Comparison of ENCODE assay signal across 8 cellular contexts in the genomic region with DNA sequence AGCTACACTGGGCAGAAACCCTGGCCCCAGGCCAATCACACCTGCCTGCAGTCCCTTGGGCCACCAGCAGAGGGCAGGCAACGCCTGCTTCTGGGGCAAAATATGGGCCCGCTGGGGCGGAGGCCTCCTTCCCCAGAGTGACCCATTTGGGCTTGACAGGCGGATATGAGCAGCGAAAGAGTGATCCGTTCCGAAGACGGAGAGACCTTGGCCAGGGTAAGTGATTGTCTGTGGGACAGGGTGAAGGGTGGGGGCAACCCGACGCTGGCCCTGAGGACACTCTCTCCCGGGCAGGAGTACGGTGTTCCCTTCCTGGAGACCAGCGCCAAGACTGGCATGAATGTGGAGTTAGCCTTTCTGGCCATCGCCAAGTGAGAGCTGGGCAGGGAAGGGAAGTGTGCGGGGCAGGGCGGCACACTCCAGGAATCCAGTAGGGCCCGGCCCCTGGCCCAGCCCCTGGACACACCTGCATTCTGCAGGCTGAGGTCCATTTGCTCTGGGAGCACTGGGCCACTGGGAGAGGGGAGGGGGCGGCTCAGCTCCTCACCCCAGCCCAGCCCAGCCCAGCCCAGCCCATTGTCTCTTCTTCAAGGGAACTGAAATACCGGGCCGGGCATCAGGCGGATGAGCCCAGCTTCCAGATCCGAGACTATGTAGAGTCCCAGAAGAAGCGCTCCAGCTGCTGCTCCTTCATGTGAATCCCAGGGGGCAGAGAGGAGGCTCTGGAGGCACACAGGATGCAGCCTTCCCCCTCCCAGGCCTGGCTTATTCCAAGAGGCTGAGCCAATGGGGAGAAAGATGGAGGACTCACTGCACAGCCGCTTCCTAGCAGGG. TPM values are rescaled to one million over a fixed set of nuclear protein-coding genes. Genes with fewer than 3 reads are reported as not detected.
DNase-seq lines count a peak whose midpoint lies in the region; ATAC-seq, FAIRE-seq and TF ChIP-seq lines count a peak whose summit lies in the region.

No MANE protein-coding gene starts in this region.

- peak; percentile 19 for ATAC-seq in CD8-positive, alpha-beta T cell
- ATAC-seq in foreskin keratinocyte (peak; percentile 42), HG03378 (IDR thresholded peaks at IDR 0.05; ENCODE audit: unreplicated experiment) (no peak)

- intact Hi-C loops in CD8-positive, alpha-beta T cell (cut with DNase I, micrococcal nuclease) = loop anchor here (1.0 to 5.0 kb wide), 7 partner anchors 14 to 217 kb away; partner anchors contain the start of gene NAT9 (in 1 of the 2)

- no peaks in the 10 kb centered on the region for H3K27me3 Mint-ChIP-seq in CD8-positive, alpha-beta T cell (ENCODE audit: low read depth)

- WGBS in neuronal stem cell (ENCODE audit: extremely low coverage in 2 of 2, insufficient read length in 2 of 2, insufficient replicate concordance in 1 of 2), 2 donors = no CpG with 5 or more reads among the region's 24 CpGs

- no peak overlapping the region for H3K4ac ChIP-seq in neuronal stem cell (ENCODE audit: low read length)

- peaks cover 18% of the 10 kb centered on the region for H3K36me3 Mint-ChIP-seq in CD8-positive, alpha-beta T cell

- H3K18ac ChIP-seq in neuronal stem cell (ENCODE audit: low read length) = peak overlapping the region; percentile 52

- DNase-seq in CD8-positive, alpha-beta T cell = peak; percentile 64 to 91 (median 78)
- DNase-seq in HT1080 (ENCODE audit: low read depth) = peak; percentile 72
- peak; percentile 35 for DNase-seq in RCC 7860 (ENCODE audit: low spot score)
- peak; percentile 76 for DNase-seq in activated effector memory CD4-positive, alpha-beta T cell treated with Interleukin-2 at 50 U/mL for 16 hours
- DNase-seq in foreskin keratinocyte = peak in 1 of 2 donors; percentile 41
- peak; percentile 76 for DNase-seq in neuronal stem cell (ENCODE audit: low spot score)
- peak; percentile 23 for DNase-seq in stromal cell of bone marrow (ENCODE audit: low read depth)

- no peak overlapping the region for H3K27ac ChIP-seq in CD8-positive, alpha-beta T cell (ENCODE audit: low read depth, low read length)
- no peak overlapping the region for H3K27ac ChIP-seq in foreskin keratinocyte
- no peak overlapping the region for H3K27ac ChIP-seq in neuronal stem cell (replicated peaks; ENCODE audit: low read length)

- FAIRE-seq in RCC 7860 (lab: Jason Lieb, UNC) = no peak

- TF ChIP-seq CTCF in CD8-positive, alpha-beta T cell (IDR thresholded peaks at IDR 0.05) = peak; percentile 100
- peak; percentile 99 for TF ChIP-seq CTCF in foreskin keratinocyte (conservative IDR thresholded peaks at IDR 0.05)

- H2AK5ac ChIP-seq in neuronal stem cell (ENCODE audit: low read depth, low read length) = peak overlapping the region; percentile 30

- peak overlapping the region; percentile 73 for H3K27ac Mint-ChIP-seq in CD8-positive, alpha-beta T cell

- H2BK15ac ChIP-seq in neuronal stem cell (ENCODE audit: low read length) = peak overlapping the region; percentile 96

- no peak overlapping the region for H2BK120ac ChIP-seq in neuronal stem cell (ENCODE audit: low read depth, low read length)

- H4K91ac ChIP-seq in neuronal stem cell (ENCODE audit: low read depth, low read length, poor library complexity) = peak overlapping the region; percentile 62

- peak overlapping the region; percentile 61 for H3K4me3 Mint-ChIP-seq in CD8-positive, alpha-beta T cell

- H3K9ac ChIP-seq in neuronal stem cell (ENCODE audit: low read depth, low read length, poor library complexity) = no peak overlapping the region

- H2BK5ac ChIP-seq in neuronal stem cell (ENCODE audit: low read length) = peak overlapping the region; percentile 85

- POLR2A ChIA-PET in CD8-positive, alpha-beta T cell (lab: Charles Lee) = interaction anchor here (0.7 to 3.8 kb wide), 11 partner anchors 7 to 128 kb away, joined by 3 to 24 read pairs (median 5); partner anchors contain the start of genes FDXR and RAB37

- peak overlapping the region; percentile 22 for H3K23ac ChIP-seq in neuronal stem cell (ENCODE audit: low read depth, low read length, poor library complexity)

- no peak overlapping the region for H2BK12ac ChIP-seq in neuronal stem cell (ENCODE audit: low read length)

- H3K79me1 ChIP-seq in neuronal stem cell (ENCODE audit: low read depth, low read length) = peaks cover 10% of the 10 kb centered on the region

- no peak overlapping the region for H3K4me3 ChIP-seq in CD8-positive, alpha-beta T cell (ENCODE audit: low read depth, low read length)
- peak overlapping the region in 1 of 2 donors; percentile 31 for H3K4me3 ChIP-seq in neuronal stem cell (ENCODE audit: low read length in 2 of 2)

- H3K9me3 ChIP-seq in CD8-positive, alpha-beta T cell (ENCODE audit: low read length) = no peaks in the 10 kb centered on the region
- H3K9me3 ChIP-seq in neuronal stem cell (replicated peaks in 1 of 2; ENCODE audit: control insufficient read depth in 2 of 2, insufficient read depth in 1 of 2, low read depth in 1 of 2, low read length in 2 of 2) = no peaks in the 10 kb centered on the region

- H3K27me3 ChIP-seq in CD8-positive, alpha-beta T cell (ENCODE audit: insufficient read depth, low read length) = no peaks in the 10 kb centered on the region
- peaks cover 3% of the 10 kb centered on the region for H3K27me3 ChIP-seq in foreskin keratinocyte
- peaks cover 0 to 2% (median 2%) of the 10 kb centered on the region in 3 experiments for H3K27me3 ChIP-seq in neuronal stem cell (ENCODE audit: control insufficient read depth in 3 of 3, insufficient read depth in 3 of 3, low read depth in 1 of 3, low read length in 3 of 3)

- H3K14ac ChIP-seq in neuronal stem cell (ENCODE audit: low read length) = peak overlapping the region; percentile 76

- CTCF ChIA-PET in CD8-positive, alpha-beta T cell (lab: Charles Lee) = interaction anchor here (0.5 to 4.7 kb wide), 25 partner anchors 8 to 827 kb away, joined by 3 to 73 read pairs (median 8); partner anchors contain the start of genes NAT9 and RAB37

- peak overlapping the region; percentile 65 for H3K4me2 ChIP-seq in neuronal stem cell (ENCODE audit: insufficient read depth, low read length, poor library complexity, severe bottlenecking)

- H3K36me3 ChIP-seq in CD8-positive, alpha-beta T cell (ENCODE audit: insufficient read depth, low read length) = peaks cover 6% of the 10 kb centered on the region
- H3K36me3 ChIP-seq in neuronal stem cell (replicated peaks in 1 of 2; ENCODE audit: control insufficient read depth in 2 of 2, insufficient read depth in 2 of 2, low read length in 2 of 2) = no peaks in the 10 kb centered on the region

- H3K4me1 ChIP-seq in CD8-positive, alpha-beta T cell (ENCODE audit: insufficient read depth, low read length) = peaks cover 68% of the 10 kb centered on the region
- H3K4me1 ChIP-seq in foreskin keratinocyte (no peaks in the 10 kb centered on the region), neuronal stem cell (ENCODE audit: control insufficient read depth in 2 of 2, insufficient read depth in 1 of 2, low read depth in 1 of 2, low read length in 2 of 2) (peaks cover 26 to 41% of the 10 kb centered on the region in 2 donors)

- H2AFZ ChIP-seq in neuronal stem cell (ENCODE audit: low read length) = peak overlapping the region; percentile 23

- H4K8ac ChIP-seq in neuronal stem cell (ENCODE audit: low read depth, low read length) = peak overlapping the region; percentile 75

- H3K4me1 Mint-ChIP-seq in CD8-positive, alpha-beta T cell (ENCODE audit: low read depth) = peaks cover 71% of the 10 kb centered on the region

- no peaks in the 10 kb centered on the region for H3K9me3 Mint-ChIP-seq in CD8-positive, alpha-beta T cell

RNA-seq across cellular contexts. Expression of gene NHERF1, which starts 3.5 kb away (rescaled TPM):
- total RNA-seq in CD8-positive, alpha-beta T cell = 10 to 100 TPM; 72.5 to 73.7 TPM
- 32.8 and 41.8 TPM in 2 replicates for total RNA-seq in HT1080 (2014; rRNA removed; shearing (Covaris generic))
- polyA plus RNA-seq in HT1080 (2015; cell fraction: cytosol; rRNA removed) = 38.2 and 42.8 TPM in 2 replicates
- polyA plus RNA-seq in HT1080 (2015; cell fraction: nucleus; rRNA removed) = 30.6 and 31.5 TPM in 2 replicates
- total RNA-seq in foreskin keratinocyte = 53.8 and 73.9 TPM in 2 replicates
- 67.8 and 95.0 TPM in 2 replicates for polyA plus RNA-seq in foreskin keratinocyte
- polyA plus RNA-seq in neuronal stem cell (2013, experiment 1 of 2) = 67.4 TPM
- polyA plus RNA-seq in neuronal stem cell (2013, experiment 2 of 2) = 67.1 TPM

RNA-seq across cellular contexts. Expression of gene RAB37, which starts 7.9 kb away (rescaled TPM):
- total RNA-seq in CD8-positive, alpha-beta T cell = 10 to 100 TPM; 33.7 to 36.0 TPM
- total RNA-seq in HT1080 (2014; rRNA removed; shearing (Covaris generic)) = 0.11 and 0.20 TPM in 2 replicates
- 0.19 and 0.43 TPM in 2 replicates for polyA plus RNA-seq in HT1080 (2015; cell fraction: cytosol; rRNA removed)
- 0.26 and 0.57 TPM in 2 replicates for polyA plus RNA-seq in HT1080 (2015; cell fraction: nucleus; rRNA removed)
- not detected in 2 replicates for total RNA-seq in foreskin keratinocyte
- not detected in 2 replicates for polyA plus RNA-seq in foreskin keratinocyte
- polyA plus RNA-seq in neuronal stem cell (2013, experiment 1 of 2) = 1.6 TPM
- polyA plus RNA-seq in neuronal stem cell (2013, experiment 2 of 2) = 1.4 TPM

RNA-seq across cellular contexts. Expression of gene NAT9, which starts 31.2 kb away (rescaled TPM):
- total RNA-seq in CD8-positive, alpha-beta T cell = 10 to 100 TPM; 37.9 to 41.1 TPM
- total RNA-seq in HT1080 (2014; rRNA removed; shearing (Covaris generic)) = 21.9 and 32.6 TPM in 2 replicates
- polyA plus RNA-seq in HT1080 (2015; cell fraction: cytosol; rRNA removed) = 18.6 and 23.2 TPM in 2 replicates
- 219 and 223 TPM in 2 replicates for polyA plus RNA-seq in HT1080 (2015; cell fraction: nucleus; rRNA removed)
- 29.3 and 34.2 TPM in 2 replicates for total RNA-seq in foreskin keratinocyte
- polyA plus RNA-seq in foreskin keratinocyte = 32.4 and 35.0 TPM in 2 replicates
- 38.7 TPM for polyA plus RNA-seq in neuronal stem cell (2013, experiment 1 of 2)
- polyA plus RNA-seq in neuronal stem cell (2013, experiment 2 of 2) = 39.5 TPM

RNA-seq across cellular contexts. Expression of gene CD300LF, which starts 32.2 kb away (rescaled TPM):
- not detected for total RNA-seq in CD8-positive, alpha-beta T cell
- not detected in 2 replicates for total RNA-seq in HT1080 (2014; rRNA removed; shearing (Covaris generic))
- polyA plus RNA-seq in HT1080 (2015; cell fraction: cytosol; rRNA removed) = not detected in 2 replicates
- polyA plus RNA-seq in HT1080 (2015; cell fraction: nucleus; rRNA removed) = not detected in 2 replicates
- total RNA-seq in foreskin keratinocyte = not detected in 2 replicates
- not detected in 2 replicates for polyA plus RNA-seq in foreskin keratinocyte
- not detected for polyA plus RNA-seq in neuronal stem cell (2013, experiment 1 of 2)
- not detected for polyA plus RNA-seq in neuronal stem cell (2013, experiment 2 of 2)

Comparison
In these comparisons a context has a peak if more than half of its experiments do, and no peak if none do; other contexts are left out.
1. RNA of gene RAB37, which starts 7.9 kb away (total RNA-seq): 33.7 to 36.0 TPM in CD8-positive, alpha-beta T cell; 0.11 to 0.20 TPM in HT1080 and not detected in foreskin keratinocyte; every median in the first group is over 10 times any median in the second.